ENCODE assay signal across 8 cellular contexts in the genomic region with DNA sequence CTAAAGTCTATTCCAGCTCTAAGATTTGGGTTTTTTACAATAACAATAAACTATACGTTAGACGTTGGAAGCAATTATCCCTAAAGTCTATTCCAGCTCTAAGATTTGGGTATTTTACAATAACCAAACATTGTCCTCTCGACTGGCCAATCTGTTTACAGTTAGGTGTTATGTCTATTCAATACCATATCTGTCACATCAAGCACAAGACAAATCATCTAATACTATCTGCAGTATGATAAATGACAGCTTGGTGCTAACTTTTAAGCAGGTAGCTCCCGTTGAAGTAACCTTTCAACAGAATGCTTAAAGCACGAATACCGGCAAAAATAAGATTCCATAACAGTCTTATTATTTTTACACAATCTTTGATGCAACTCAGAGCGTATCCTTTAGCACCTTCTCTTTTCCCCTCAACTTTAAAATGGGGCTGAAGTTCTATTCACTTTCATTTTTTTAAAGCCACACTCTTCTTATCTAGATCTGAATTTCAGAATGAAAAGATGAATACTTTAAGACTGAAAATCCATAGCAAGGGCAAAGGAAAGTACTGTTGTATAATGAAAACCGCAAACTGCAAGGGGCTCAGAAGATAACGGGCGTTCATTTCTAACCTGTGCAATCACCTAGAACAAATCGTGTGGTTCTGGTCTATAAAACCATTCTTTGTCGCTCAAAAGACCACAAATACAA. TPM values are rescaled to one million over a fixed set of nuclear protein-coding genes. Genes with fewer than 3 reads are reported as not detected.
DNase-seq lines count a peak whose midpoint lies in the region; ATAC-seq lines count a peak whose summit lies in the region.

No MANE protein-coding gene starts in this region.

- H3K27me3 Mint-ChIP-seq in activated T-cell treated with anti-CD3 and anti-CD28 coated beads, Interleukin-2, amount 50 U/mL, for 72 hours (ENCODE audit: low read depth), result no peaks in the 10 kb centered on the region
- no peaks in the 10 kb centered on the region for H3K27me3 Mint-ChIP-seq in activated CD8-positive, alpha-beta T cell treated with anti-CD3 and anti-CD28 coated beads, Interleukin-2, amount 10 ng/mL, durations not matched to agents 7 days and 5 days (ENCODE audit: low read depth)

- CTCF ChIA-PET in activated CD8-positive, alpha-beta T cell treated with anti-CD3 and anti-CD28 coated beads, Interleukin-2, amount 10 ng/mL, durations not matched to agents 7 days and 5 days (lab: Charles Lee), result interaction anchor here (0.7 to 5.1 kb wide), 17 partner anchors 8 to 606 kb away, joined by 3 to 56 read pairs (median 5); a partner anchor contains a TSS

- H3K36me3 Mint-ChIP-seq in activated T-cell treated with anti-CD3 and anti-CD28 coated beads, Interleukin-2, amount 50 U/mL, for 72 hours (ENCODE audit: insufficient read depth in 2 of 2), result peaks cover 4 to 20% of the 10 kb centered on the region in 2 donors
- peaks cover 36% of the 10 kb centered on the region for H3K36me3 Mint-ChIP-seq in activated CD8-positive, alpha-beta T cell treated with anti-CD3 and anti-CD28 coated beads, Interleukin-2, amount 10 ng/mL, durations not matched to agents 7 days and 5 days (ENCODE audit: low read depth)

- peak; percentile 12 to 42 for ATAC-seq in activated T-cell treated with anti-CD3 and anti-CD28 coated beads, Interleukin-2, amount 50 U/mL, for 72 hours (replicated peaks in 1 of 2)
- peak; percentile 17 for ATAC-seq in activated CD8-positive, alpha-beta T cell treated with anti-CD3 and anti-CD28 coated beads, Interleukin-2, amount 10 ng/mL, durations not matched to agents 7 days and 5 days
- no peak for ATAC-seq in GM21423 (IDR thresholded peaks at IDR 0.05; ENCODE audit: unreplicated experiment)

- no peaks in the 10 kb centered on the region for H3K9me3 Mint-ChIP-seq in activated T-cell treated with anti-CD3 and anti-CD28 coated beads, Interleukin-2, amount 50 U/mL, for 72 hours
- no peaks in the 10 kb centered on the region for H3K9me3 Mint-ChIP-seq in activated CD8-positive, alpha-beta T cell treated with anti-CD3 and anti-CD28 coated beads, Interleukin-2, amount 10 ng/mL, durations not matched to agents 7 days and 5 days (ENCODE audit: insufficient read depth)

- no peaks in the 10 kb centered on the region for H3K9me3 ChIP-seq in iPS-18c (ENCODE audit: control insufficient read depth, insufficient read depth, low read length)

- H3K27ac ChIP-seq in temporal lobe (ENCODE audit: low read depth, low read length), result peak overlapping the region; percentile 83

- H3K4me3 Mint-ChIP-seq in activated T-cell treated with anti-CD3 and anti-CD28 coated beads, Interleukin-2, amount 50 U/mL, for 72 hours, result peak overlapping the region; percentile 88 to 93
- H3K4me3 Mint-ChIP-seq in activated CD8-positive, alpha-beta T cell treated with anti-CD3 and anti-CD28 coated beads, Interleukin-2, amount 10 ng/mL, durations not matched to agents 7 days and 5 days, result peak overlapping the region; percentile 93

- POLR2A ChIA-PET in activated CD8-positive, alpha-beta T cell treated with anti-CD3 and anti-CD28 coated beads, Interleukin-2, amount 10 ng/mL, durations not matched to agents 7 days and 5 days (lab: Charles Lee), result interaction anchor here (0.5 to 5.0 kb wide), 38 partner anchors 9 to 299 kb away, joined by 3 to 92 read pairs (median 6); a partner anchor contains a TSS

- no peak for DNase-seq in activated T-cell treated with anti-CD3 and anti-CD28 coated beads, Interleukin-2, amount 50 U/mL, for 72 hours
- DNase-seq in activated T-cell treated with anti-CD3 and anti-CD28 coated beads for 4 hours (no peak), NCI-H510A (lab: John Stamatoyannopoulos, UW) (no peak)
- no peak for DNase-seq in activated CD8-positive, alpha-beta T cell treated with anti-CD3 and anti-CD28 coated beads, Interleukin-2, amount 10 ng/mL, durations not matched to agents 7 days and 5 days
- no peak for DNase-seq in effector CD4-positive, alpha-beta T cell

- peaks cover 72% of the 10 kb centered on the region for H3K4me1 Mint-ChIP-seq in activated T-cell treated with anti-CD3 and anti-CD28 coated beads, Interleukin-2, amount 50 U/mL, for 72 hours (ENCODE audit: low read depth)
- peaks cover 48% of the 10 kb centered on the region for H3K4me1 Mint-ChIP-seq in activated CD8-positive, alpha-beta T cell treated with anti-CD3 and anti-CD28 coated beads, Interleukin-2, amount 10 ng/mL, durations not matched to agents 7 days and 5 days (ENCODE audit: low read depth)

- H3K27ac Mint-ChIP-seq in activated T-cell treated with anti-CD3 and anti-CD28 coated beads, Interleukin-2, amount 50 U/mL, for 72 hours, result peak overlapping the region; percentile 94
- H3K27ac Mint-ChIP-seq in activated CD8-positive, alpha-beta T cell treated with anti-CD3 and anti-CD28 coated beads, Interleukin-2, amount 10 ng/mL, durations not matched to agents 7 days and 5 days, result peak overlapping the region; percentile 99

- peak overlapping the region; percentile 79 for H3K4me3 ChIP-seq in iPS-18c (ENCODE audit: insufficient read depth, low read depth, low read length)

RNA-seq across cellular contexts. Expression of a gene that starts 0.9 kb away (rescaled TPM):
- 100 to 1,000 TPM; 233 to 274 TPM for total RNA-seq in activated T-cell treated with anti-CD3 and anti-CD28 coated beads, Interleukin-2, amount 50 U/mL, for 72 hours
- 100 to 1,000 TPM; 435 to 439 TPM for total RNA-seq in activated CD8-positive, alpha-beta T cell treated with anti-CD3 and anti-CD28 coated beads, Interleukin-2, amount 10 ng/mL, durations not matched to agents 7 days and 5 days
- 177 TPM for total RNA-seq in temporal lobe

RNA-seq across cellular contexts. Expression of a gene that starts 38.4 kb away (rescaled TPM):
- 10 to 100 TPM; 27.1 to 29.6 TPM for total RNA-seq in activated T-cell treated with anti-CD3 and anti-CD28 coated beads, Interleukin-2, amount 50 U/mL, for 72 hours
- total RNA-seq in activated CD8-positive, alpha-beta T cell treated with anti-CD3 and anti-CD28 coated beads, Interleukin-2, amount 10 ng/mL, durations not matched to agents 7 days and 5 days, result 10 to 100 TPM; 26.8 to 28.0 TPM
- total RNA-seq in temporal lobe, result 37.6 TPM

RNA-seq across cellular contexts. Expression of a gene that starts 50.5 kb away (rescaled TPM):
- total RNA-seq in activated T-cell treated with anti-CD3 and anti-CD28 coated beads, Interleukin-2, amount 50 U/mL, for 72 hours, result 1,000 to 10,000 TPM; 1,240 to 1,316 TPM
- total RNA-seq in activated CD8-positive, alpha-beta T cell treated with anti-CD3 and anti-CD28 coated beads, Interleukin-2, amount 10 ng/mL, durations not matched to agents 7 days and 5 days, result 1,000 to 10,000 TPM; 2,568 to 2,621 TPM
- 612 TPM for total RNA-seq in temporal lobe
